In the genomic region with DNA sequence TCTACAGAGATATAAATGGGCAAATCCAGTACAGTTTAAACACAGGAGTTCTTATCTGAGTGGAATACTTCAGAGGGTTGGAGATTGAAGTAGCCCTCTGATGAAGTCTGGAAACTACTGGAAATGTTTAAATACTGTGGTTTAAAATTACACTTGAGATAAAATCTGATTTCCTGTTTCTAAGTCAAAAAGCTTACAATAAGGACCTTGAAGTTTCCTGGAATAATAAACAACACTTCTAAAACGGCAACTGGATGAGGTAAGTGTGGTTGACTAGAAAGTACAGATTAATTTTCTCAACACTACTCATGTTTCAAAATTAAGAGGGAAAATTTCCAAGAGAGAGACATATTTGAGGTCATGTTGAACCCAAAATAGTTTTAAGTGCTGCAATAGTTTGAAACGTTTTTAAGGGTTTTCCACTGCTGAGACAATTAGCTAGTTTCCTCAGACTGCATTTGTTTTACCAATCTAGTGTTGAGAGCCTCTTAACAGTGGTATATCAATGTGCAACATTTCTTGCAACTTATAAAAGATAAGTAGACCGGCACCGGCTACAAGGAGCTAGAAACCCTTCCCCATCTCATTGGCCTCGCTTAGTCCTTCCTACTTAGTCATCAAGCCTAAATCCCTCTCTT, we compare ENCODE assay signal across 1 cellular context.
TF ChIP-seq lines count a peak whose summit lies in the region.

No MANE protein-coding gene starts in this region.

TF ChIP-seq in IMR-90, 13 proteins besides CTCF, POLR2A, EP300 and RAD21:
- no peak for TF ChIP-seq RFX5 (IDR thresholded peaks at IDR 0.05; ENCODE audit: low read depth, low read length)
- TF ChIP-seq, protein P1, sequence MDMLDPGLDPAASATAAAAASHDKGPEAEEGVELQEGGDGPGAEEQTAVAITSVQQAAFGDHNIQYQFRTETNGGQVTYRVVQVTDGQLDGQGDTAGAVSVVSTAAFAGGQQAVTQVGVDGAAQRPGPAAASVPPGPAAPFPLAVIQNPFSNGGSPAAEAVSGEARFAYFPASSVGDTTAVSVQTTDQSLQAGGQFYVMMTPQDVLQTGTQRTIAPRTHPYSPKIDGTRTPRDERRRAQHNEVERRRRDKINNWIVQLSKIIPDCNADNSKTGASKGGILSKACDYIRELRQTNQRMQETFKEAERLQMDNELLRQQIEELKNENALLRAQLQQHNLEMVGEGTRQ (IDR thresholded peaks at IDR 0.05; ENCODE audit: low read depth, low read length), result no peak
